1 cellular context compared by ENCODE assay signal in genomic region chr6:157763129-157763893, GRCh38.
TF ChIP-seq lines count a peak whose summit lies in the region.

No MANE protein-coding gene starts in this region.

TF ChIP-seq in HepG2, 621 proteins besides CTCF, POLR2A, EP300 and RAD21 (continued from another document and continues in another):
- TF ChIP-seq JUNB (CRISPR knock-in tag; IDR thresholded peaks at IDR 0.05; ENCODE audit: borderline replicate concordance) (peak; percentile 79; the same call in 1 of the 2 replicates), ZBTB46 (CRISPR knock-in tag; IDR thresholded peaks at IDR 0.05; ENCODE audit: borderline replicate concordance) (0 out of 2 replicates have a peak, but pooled peaks have one; percentile 44), FUBP1 (CRISPR knock-in tag; IDR thresholded peaks at IDR 0.05; ENCODE audit: borderline replicate concordance) (0 out of 2 replicates have a peak, but pooled peaks have one; percentile 73), ZNF331 (CRISPR knock-in tag; IDR thresholded peaks at IDR 0.05) (peak; percentile 83), NR3C1 (CRISPR knock-in tag; IDR thresholded peaks at IDR 0.05) (no peak), TFAP4 (IDR thresholded peaks at IDR 0.05; ENCODE audit: borderline replicate concordance, low read depth) (peak; percentile 96), MED1 (CRISPR knock-in tag; IDR thresholded peaks at IDR 0.05) (peak; percentile 64; the same call in 1 of the 2 replicates), NR2C2 (CRISPR knock-in tag; IDR thresholded peaks at IDR 0.05; ENCODE audit: borderline replicate concordance) (peak; percentile 89), RFX5 (IDR thresholded peaks at IDR 0.05; ENCODE audit: low read depth, low read length) (no peak), MTA3 (CRISPR knock-in tag; IDR thresholded peaks at IDR 0.05) (no peak), NR2F2 (IDR thresholded peaks at IDR 0.05; ENCODE audit: borderline replicate concordance, low read depth) (0 out of 2 replicates have a peak, but pooled peaks have one; percentile 4), GATA4 (IDR thresholded peaks at IDR 0.05; ENCODE audit: borderline replicate concordance, low read depth) (no peak; the same call in 1 of the 2 replicates), ARNTL (CRISPR knock-in tag; IDR thresholded peaks at IDR 0.05) (peak; percentile 44; the same call in 1 of the 2 replicates), GATAD1 (CRISPR knock-in tag; IDR thresholded peaks at IDR 0.05) (peak; percentile 47; the same call in 1 of the 2 replicates), MAX (IDR thresholded peaks at IDR 0.05) (peak; percentile 77), SPEN (CRISPR knock-in tag; IDR thresholded peaks at IDR 0.05; ENCODE audit: low read depth) (peak; percentile 72; the same call in 1 of the 2 replicates), SETDB1 (CRISPR knock-in tag; IDR thresholded peaks at IDR 0.05; ENCODE audit: borderline replicate concordance) (no peak), ZBTB33 (CRISPR knock-in tag; IDR thresholded peaks at IDR 0.05) (peak; percentile 23; the same call in 1 of the 2 replicates), FOXK1 (CRISPR knock-in tag; IDR thresholded peaks at IDR 0.05; ENCODE audit: borderline replicate concordance, low read depth) (peak; percentile 46; the same call in 1 of the 2 replicates), MYNN (CRISPR knock-in tag; IDR thresholded peaks at IDR 0.05; ENCODE audit: low read depth) (0 out of 2 replicates have a peak, but pooled peaks have one; percentile 72), CBX1 (IDR thresholded peaks at IDR 0.05; ENCODE audit: low read depth) (no peak), ZNF530 (CRISPR knock-in tag; IDR thresholded peaks at IDR 0.05; ENCODE audit: low read depth) (no peak), ZNF263 (CRISPR knock-in tag; IDR thresholded peaks at IDR 0.05) (0 out of 2 replicates have a peak, but pooled peaks have one; percentile 45), FIP1L1 (IDR thresholded peaks at IDR 0.05; ENCODE audit: borderline replicate concordance, insufficient read depth, low read depth, low read length) (no peak), AKAP8 (CRISPR knock-in tag; IDR thresholded peaks at IDR 0.05) (peak; percentile 58; the same call in 1 of the 2 replicates), DMAP1 (CRISPR knock-in tag; IDR thresholded peaks at IDR 0.05) (0 out of 2 replicates have a peak, but pooled peaks have one; percentile 31), POGK (CRISPR knock-in tag; conservative IDR thresholded peaks at IDR 0.05) (peak; percentile 52; the same call in 1 of the 2 replicates), ZNF317 (CRISPR knock-in tag; IDR thresholded peaks at IDR 0.05) (no peak; the same call in 1 of the 2 replicates), PAF1 (CRISPR knock-in tag; IDR thresholded peaks at IDR 0.05) (no peak), SP5 (CRISPR knock-in tag; IDR thresholded peaks at IDR 0.05; ENCODE audit: borderline replicate concordance, low read depth) (peak; percentile 55; the same call in 1 of the 2 replicates), ZNF782 (CRISPR knock-in tag; IDR thresholded peaks at IDR 0.05; ENCODE audit: borderline replicate concordance) (peak; percentile 23; the same call in 1 of the 2 replicates), MYC (CRISPR knock-in tag; IDR thresholded peaks at IDR 0.05; ENCODE audit: borderline replicate concordance) (peak; percentile 53; the same call in 1 of the 2 replicates)
- TF ChIP-seq, protein P1, sequence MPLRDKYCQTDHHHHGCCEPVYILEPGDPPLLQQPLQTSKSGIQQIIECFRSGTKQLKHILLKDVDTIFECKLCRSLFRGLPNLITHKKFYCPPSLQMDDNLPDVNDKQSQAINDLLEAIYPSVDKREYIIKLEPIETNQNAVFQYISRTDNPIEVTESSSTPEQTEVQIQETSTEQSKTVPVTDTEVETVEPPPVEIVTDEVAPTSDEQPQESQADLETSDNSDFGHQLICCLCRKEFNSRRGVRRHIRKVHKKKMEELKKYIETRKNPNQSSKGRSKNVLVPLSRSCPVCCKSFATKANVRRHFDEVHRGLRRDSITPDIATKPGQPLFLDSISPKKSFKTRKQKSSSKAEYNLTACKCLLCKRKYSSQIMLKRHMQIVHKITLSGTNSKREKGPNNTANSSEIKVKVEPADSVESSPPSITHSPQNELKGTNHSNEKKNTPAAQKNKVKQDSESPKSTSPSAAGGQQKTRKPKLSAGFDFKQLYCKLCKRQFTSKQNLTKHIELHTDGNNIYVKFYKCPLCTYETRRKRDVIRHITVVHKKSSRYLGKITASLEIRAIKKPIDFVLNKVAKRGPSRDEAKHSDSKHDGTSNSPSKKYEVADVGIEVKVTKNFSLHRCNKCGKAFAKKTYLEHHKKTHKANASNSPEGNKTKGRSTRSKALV (CRISPR knock-in tag; IDR thresholded peaks at IDR 0.05): no peak
- TF ChIP-seq, protein P2, sequence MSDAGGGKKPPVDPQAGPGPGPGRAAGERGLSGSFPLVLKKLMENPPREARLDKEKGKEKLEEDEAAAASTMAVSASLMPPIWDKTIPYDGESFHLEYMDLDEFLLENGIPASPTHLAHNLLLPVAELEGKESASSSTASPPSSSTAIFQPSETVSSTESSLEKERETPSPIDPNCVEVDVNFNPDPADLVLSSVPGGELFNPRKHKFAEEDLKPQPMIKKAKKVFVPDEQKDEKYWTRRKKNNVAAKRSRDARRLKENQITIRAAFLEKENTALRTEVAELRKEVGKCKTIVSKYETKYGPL (CRISPR knock-in tag; IDR thresholded peaks at IDR 0.05): no peak
- TF ChIP-seq, protein P3, sequence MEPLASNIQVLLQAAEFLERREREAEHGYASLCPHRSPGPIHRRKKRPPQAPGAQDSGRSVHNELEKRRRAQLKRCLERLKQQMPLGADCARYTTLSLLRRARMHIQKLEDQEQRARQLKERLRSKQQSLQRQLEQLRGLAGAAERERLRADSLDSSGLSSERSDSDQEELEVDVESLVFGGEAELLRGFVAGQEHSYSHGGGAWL (CRISPR knock-in tag; IDR thresholded peaks at IDR 0.05): peak; percentile 22; the same call in 1 of the 2 replicates
- TF ChIP-seq, protein P4, sequence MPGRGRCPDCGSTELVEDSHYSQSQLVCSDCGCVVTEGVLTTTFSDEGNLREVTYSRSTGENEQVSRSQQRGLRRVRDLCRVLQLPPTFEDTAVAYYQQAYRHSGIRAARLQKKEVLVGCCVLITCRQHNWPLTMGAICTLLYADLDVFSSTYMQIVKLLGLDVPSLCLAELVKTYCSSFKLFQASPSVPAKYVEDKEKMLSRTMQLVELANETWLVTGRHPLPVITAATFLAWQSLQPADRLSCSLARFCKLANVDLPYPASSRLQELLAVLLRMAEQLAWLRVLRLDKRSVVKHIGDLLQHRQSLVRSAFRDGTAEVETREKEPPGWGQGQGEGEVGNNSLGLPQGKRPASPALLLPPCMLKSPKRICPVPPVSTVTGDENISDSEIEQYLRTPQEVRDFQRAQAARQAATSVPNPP (CRISPR knock-in tag; IDR thresholded peaks at IDR 0.05): no peak
- TF ChIP-seq, protein P5, sequence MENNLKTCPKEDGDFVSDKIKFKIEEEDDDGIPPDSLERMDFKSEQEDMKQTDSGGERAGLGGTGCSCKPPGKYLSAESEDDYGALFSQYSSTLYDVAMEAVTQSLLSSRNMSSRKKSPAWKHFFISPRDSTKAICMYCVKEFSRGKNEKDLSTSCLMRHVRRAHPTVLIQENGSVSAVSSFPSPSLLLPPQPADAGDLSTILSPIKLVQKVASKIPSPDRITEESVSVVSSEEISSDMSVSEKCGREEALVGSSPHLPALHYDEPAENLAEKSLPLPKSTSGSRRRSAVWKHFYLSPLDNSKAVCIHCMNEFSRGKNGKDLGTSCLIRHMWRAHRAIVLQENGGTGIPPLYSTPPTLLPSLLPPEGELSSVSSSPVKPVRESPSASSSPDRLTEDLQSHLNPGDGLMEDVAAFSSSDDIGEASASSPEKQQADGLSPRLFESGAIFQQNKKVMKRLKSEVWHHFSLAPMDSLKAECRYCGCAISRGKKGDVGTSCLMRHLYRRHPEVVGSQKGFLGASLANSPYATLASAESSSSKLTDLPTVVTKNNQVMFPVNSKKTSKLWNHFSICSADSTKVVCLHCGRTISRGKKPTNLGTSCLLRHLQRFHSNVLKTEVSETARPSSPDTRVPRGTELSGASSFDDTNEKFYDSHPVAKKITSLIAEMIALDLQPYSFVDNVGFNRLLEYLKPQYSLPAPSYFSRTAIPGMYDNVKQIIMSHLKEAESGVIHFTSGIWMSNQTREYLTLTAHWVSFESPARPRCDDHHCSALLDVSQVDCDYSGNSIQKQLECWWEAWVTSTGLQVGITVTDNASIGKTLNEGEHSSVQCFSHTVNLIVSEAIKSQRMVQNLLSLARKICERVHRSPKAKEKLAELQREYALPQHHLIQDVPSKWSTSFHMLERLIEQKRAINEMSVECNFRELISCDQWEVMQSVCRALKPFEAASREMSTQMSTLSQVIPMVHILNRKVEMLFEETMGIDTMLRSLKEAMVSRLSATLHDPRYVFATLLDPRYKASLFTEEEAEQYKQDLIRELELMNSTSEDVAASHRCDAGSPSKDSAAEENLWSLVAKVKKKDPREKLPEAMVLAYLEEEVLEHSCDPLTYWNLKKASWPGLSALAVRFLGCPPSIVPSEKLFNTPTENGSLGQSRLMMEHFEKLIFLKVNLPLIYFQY (CRISPR knock-in tag; IDR thresholded peaks at IDR 0.05; ENCODE audit: borderline replicate concordance): peak; percentile 97; the same call in 1 of the 2 replicates
- TF ChIP-seq, protein P6, sequence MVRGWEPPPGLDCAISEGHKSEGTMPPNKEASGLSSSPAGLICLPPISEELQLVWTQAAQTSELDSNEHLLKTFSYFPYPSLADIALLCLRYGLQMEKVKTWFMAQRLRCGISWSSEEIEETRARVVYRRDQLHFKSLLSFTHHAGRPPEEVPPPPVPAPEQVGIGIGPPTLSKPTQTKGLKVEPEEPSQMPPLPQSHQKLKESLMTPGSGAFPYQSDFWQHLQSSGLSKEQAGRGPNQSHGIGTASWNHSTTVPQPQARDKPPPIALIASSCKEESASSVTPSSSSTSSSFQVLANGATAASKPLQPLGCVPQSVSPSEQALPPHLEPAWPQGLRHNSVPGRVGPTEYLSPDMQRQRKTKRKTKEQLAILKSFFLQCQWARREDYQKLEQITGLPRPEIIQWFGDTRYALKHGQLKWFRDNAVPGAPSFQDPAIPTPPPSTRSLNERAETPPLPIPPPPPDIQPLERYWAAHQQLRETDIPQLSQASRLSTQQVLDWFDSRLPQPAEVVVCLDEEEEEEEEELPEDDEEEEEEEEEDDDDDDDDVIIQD (CRISPR knock-in tag; IDR thresholded peaks at IDR 0.05; ENCODE audit: low read depth): peak; percentile 59; the same call in 1 of the 2 replicates
